Comparison of ENCODE assay signal across 1 cellular context in genomic region chr6:43488667-43489276, GRCh38.
A peak's percentile ranks its signal among the peaks of the same experiment; 100 is the strongest.
TF ChIP-seq lines count a peak whose summit lies in the region.

No MANE protein-coding gene starts in this region.

TF ChIP-seq in HepG2, 621 proteins besides CTCF, POLR2A, EP300 and RAD21 (continued from another document and continues in another):
- TF ChIP-seq POLR2AphosphoS5 (IDR thresholded peaks at IDR 0.05; ENCODE audit: low read depth, low read length): no peak
- no peak for TF ChIP-seq ZNF577 (CRISPR knock-in tag; IDR thresholded peaks at IDR 0.05; ENCODE audit: borderline replicate concordance, low read depth)
- no peak; the same call in 1 of the 2 replicates for TF ChIP-seq MXD4 (CRISPR knock-in tag; IDR thresholded peaks at IDR 0.05)
- TF ChIP-seq ZNF232 (CRISPR knock-in tag; IDR thresholded peaks at IDR 0.05; ENCODE audit: borderline replicate concordance): peak; percentile 53; the same call in 1 of the 2 replicates
- TF ChIP-seq ZFP90 (CRISPR knock-in tag; IDR thresholded peaks at IDR 0.05; ENCODE audit: borderline replicate concordance): peak; percentile 51; the same call in 1 of the 2 replicates
- TF ChIP-seq, protein P1, sequence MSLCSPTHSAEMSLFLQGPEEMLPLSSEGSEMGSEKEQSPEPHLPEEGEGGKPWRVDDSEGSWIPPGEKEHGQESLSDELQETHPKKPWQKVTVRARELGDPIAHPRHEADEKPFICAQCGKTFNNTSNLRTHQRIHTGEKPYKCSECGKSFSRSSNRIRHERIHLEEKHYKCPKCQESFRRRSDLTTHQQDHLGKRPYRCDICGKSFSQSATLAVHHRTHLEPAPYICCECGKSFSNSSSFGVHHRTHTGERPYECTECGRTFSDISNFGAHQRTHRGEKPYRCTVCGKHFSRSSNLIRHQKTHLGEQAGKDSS (CRISPR knock-in tag; IDR thresholded peaks at IDR 0.05; ENCODE audit: borderline replicate concordance, low read depth): peak; percentile 62; the same call in 1 of the 2 replicates
- no peak for TF ChIP-seq RFX1 (IDR thresholded peaks at IDR 0.05)
- TF ChIP-seq PHF20 (CRISPR knock-in tag; IDR thresholded peaks at IDR 0.05): no peak; the same call in 1 of the 2 replicates
- no peak for TF ChIP-seq ZNF839 (CRISPR knock-in tag; IDR thresholded peaks at IDR 0.05; ENCODE audit: borderline replicate concordance)
- no peak for TF ChIP-seq ZNF17 (CRISPR knock-in tag; IDR thresholded peaks at IDR 0.05)
- no peak for TF ChIP-seq SRF (IDR thresholded peaks at IDR 0.05; ENCODE audit: low read depth, low read length)
- TF ChIP-seq RXRB (CRISPR knock-in tag; IDR thresholded peaks at IDR 0.05; ENCODE audit: borderline replicate concordance): peak; percentile 93
- TF ChIP-seq, protein P2, sequence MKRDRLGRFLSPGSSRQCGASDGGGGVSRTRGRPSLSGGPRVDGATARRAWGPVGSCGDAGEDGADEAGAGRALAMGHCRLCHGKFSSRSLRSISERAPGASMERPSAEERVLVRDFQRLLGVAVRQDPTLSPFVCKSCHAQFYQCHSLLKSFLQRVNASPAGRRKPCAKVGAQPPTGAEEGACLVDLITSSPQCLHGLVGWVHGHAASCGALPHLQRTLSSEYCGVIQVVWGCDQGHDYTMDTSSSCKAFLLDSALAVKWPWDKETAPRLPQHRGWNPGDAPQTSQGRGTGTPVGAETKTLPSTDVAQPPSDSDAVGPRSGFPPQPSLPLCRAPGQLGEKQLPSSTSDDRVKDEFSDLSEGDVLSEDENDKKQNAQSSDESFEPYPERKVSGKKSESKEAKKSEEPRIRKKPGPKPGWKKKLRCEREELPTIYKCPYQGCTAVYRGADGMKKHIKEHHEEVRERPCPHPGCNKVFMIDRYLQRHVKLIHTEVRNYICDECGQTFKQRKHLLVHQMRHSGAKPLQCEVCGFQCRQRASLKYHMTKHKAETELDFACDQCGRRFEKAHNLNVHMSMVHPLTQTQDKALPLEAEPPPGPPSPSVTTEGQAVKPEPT (CRISPR knock-in tag; IDR thresholded peaks at IDR 0.05; ENCODE audit: low read depth): no peak
- no peak for TF ChIP-seq KMT2A (CRISPR knock-in tag; IDR thresholded peaks at IDR 0.05)
- peak; percentile 13; the same call in 1 of the 2 replicates for TF ChIP-seq TSC22D2 (CRISPR knock-in tag; IDR thresholded peaks at IDR 0.05; ENCODE audit: borderline replicate concordance)
- no peak for TF ChIP-seq TCF7L2 (IDR thresholded peaks at IDR 0.05; ENCODE audit: low read depth, low read length)
- TF ChIP-seq, protein P3, sequence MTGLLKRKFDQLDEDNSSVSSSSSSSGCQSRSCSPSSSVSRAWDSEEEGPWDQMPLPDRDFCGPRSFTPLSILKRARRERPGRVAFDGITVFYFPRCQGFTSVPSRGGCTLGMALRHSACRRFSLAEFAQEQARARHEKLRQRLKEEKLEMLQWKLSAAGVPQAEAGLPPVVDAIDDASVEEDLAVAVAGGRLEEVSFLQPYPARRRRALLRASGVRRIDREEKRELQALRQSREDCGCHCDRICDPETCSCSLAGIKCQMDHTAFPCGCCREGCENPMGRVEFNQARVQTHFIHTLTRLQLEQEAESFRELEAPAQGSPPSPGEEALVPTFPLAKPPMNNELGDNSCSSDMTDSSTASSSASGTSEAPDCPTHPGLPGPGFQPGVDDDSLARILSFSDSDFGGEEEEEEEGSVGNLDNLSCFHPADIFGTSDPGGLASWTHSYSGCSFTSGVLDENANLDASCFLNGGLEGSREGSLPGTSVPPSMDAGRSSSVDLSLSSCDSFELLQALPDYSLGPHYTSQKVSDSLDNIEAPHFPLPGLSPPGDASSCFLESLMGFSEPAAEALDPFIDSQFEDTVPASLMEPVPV (CRISPR knock-in tag; IDR thresholded peaks at IDR 0.05): no peak
- no peak for TF ChIP-seq ZNF746 (CRISPR knock-in tag; IDR thresholded peaks at IDR 0.05)
- TF ChIP-seq LRRFIP1 (CRISPR knock-in tag; conservative IDR thresholded peaks at IDR 0.05): no peak
- TF ChIP-seq EZH2 (conservative IDR thresholded peaks at IDR 0.05; ENCODE audit: low read depth, low read length): no peak
- TF ChIP-seq E2F2 (CRISPR knock-in tag; IDR thresholded peaks at IDR 0.05; ENCODE audit: borderline replicate concordance): no peak
- no peak for TF ChIP-seq MTERF4 (CRISPR knock-in tag; IDR thresholded peaks at IDR 0.05)
- TF ChIP-seq ZNF552 (CRISPR knock-in tag; IDR thresholded peaks at IDR 0.05; ENCODE audit: borderline replicate concordance): no peak
- TF ChIP-seq ZNF446 (CRISPR knock-in tag; IDR thresholded peaks at IDR 0.05): no peak
- no peak for TF ChIP-seq ZMYM2 (CRISPR knock-in tag; IDR thresholded peaks at IDR 0.05)
- TF ChIP-seq RBAK (CRISPR knock-in tag; IDR thresholded peaks at IDR 0.05): 0 out of 2 replicates have a peak, but pooled peaks have one; percentile 41
- no peak; the same call in 1 of the 2 replicates for TF ChIP-seq ZNF124 (CRISPR knock-in tag; IDR thresholded peaks at IDR 0.05)
- no peak for TF ChIP-seq NFRKB (IDR thresholded peaks at IDR 0.05)
- no peak for TF ChIP-seq CBFB (CRISPR knock-in tag; IDR thresholded peaks at IDR 0.05)
- peak; percentile 90 for TF ChIP-seq RARA (CRISPR knock-in tag; IDR thresholded peaks at IDR 0.05)
- TF ChIP-seq, protein P4, sequence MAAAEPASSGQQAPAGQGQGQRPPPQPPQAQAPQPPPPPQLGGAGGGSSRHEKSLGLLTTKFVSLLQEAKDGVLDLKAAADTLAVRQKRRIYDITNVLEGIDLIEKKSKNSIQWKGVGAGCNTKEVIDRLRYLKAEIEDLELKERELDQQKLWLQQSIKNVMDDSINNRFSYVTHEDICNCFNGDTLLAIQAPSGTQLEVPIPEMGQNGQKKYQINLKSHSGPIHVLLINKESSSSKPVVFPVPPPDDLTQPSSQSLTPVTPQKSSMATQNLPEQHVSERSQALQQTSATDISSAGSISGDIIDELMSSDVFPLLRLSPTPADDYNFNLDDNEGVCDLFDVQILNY (CRISPR knock-in tag; conservative IDR thresholded peaks at IDR 0.05): no peak
- no peak for TF ChIP-seq ZHX2 (IDR thresholded peaks at IDR 0.05; ENCODE audit: low read depth)
- no peak for TF ChIP-seq ZHX2 (CRISPR knock-in tag; IDR thresholded peaks at IDR 0.05; ENCODE audit: borderline replicate concordance)
- TF ChIP-seq IKZF4 (CRISPR knock-in tag; IDR thresholded peaks at IDR 0.05; ENCODE audit: borderline replicate concordance, low read depth, not compliant biosample characterization): no peak
- TF ChIP-seq IKZF1 (IDR thresholded peaks at IDR 0.05): no peak
- no peak for TF ChIP-seq ZNF138 (CRISPR knock-in tag; IDR thresholded peaks at IDR 0.05; ENCODE audit: low read depth)
- no peak for TF ChIP-seq ZNF619 (CRISPR knock-in tag; IDR thresholded peaks at IDR 0.05)
- TF ChIP-seq ZNF724P (CRISPR knock-in tag; IDR thresholded peaks at IDR 0.05; ENCODE audit: borderline replicate concordance): 0 out of 2 replicates have a peak, but pooled peaks have one; percentile 39
- TF ChIP-seq HMGXB4 (CRISPR knock-in tag; IDR thresholded peaks at IDR 0.05; ENCODE audit: borderline replicate concordance in 1 of 2, low read depth in 1 of 2): peak in 1 of 2 experiments; percentile 44; a peak in 1 of 4 replicates
- no peak for TF ChIP-seq ADNP (CRISPR knock-in tag; IDR thresholded peaks at IDR 0.05)
- TF ChIP-seq MED8 (CRISPR knock-in tag; IDR thresholded peaks at IDR 0.05; ENCODE audit: insufficient replicate concordance): no peak
- no peak for TF ChIP-seq ZNF18 (CRISPR knock-in tag; IDR thresholded peaks at IDR 0.05; ENCODE audit: insufficient replicate concordance)
